In genomic region chr16:82344157-82344556, GRCh38 we compare ENCODE assay signal across 11 cellular contexts.
DNase-seq lines count a peak whose midpoint lies in the region; TF ChIP-seq lines count a peak whose summit lies in the region.
"Had no signal": no experiment of that assay in that cellular context is flagged by ENCODE, and none has a peak within 500 bp of the region (broad histone marks: within the 10 kb centered on the region; RNA-seq: fewer than 3 reads in every experiment).

No MANE protein-coding gene starts in this region.

- TF ChIP-seq EP300 in stomach (IDR thresholded peaks at IDR 0.05), result no peak

- H3K9me3 ChIP-seq in hepatocyte (ENCODE audit: low read depth), result no peaks in the 10 kb centered on the region
- H3K9me3 ChIP-seq in stomach, result no peaks in the 10 kb centered on the region
- H3K9me3 ChIP-seq: transverse colon had no signal

- H3K4me2 ChIP-seq in hepatocyte, result no peak overlapping the region

- H3K27me3 ChIP-seq in hepatocyte, result peaks cover 7% of the 10 kb centered on the region
- H3K27me3 ChIP-seq in stomach, result no peaks in the 10 kb centered on the region
- H3K27me3 ChIP-seq: transverse colon had no signal

- peak; percentile 44 for DNase-seq in NCI-H748 (lab: John Stamatoyannopoulos, UW; ENCODE audit: unreplicated experiment)
- DNase-seq in NCI-H748 treated with DMSO at 0.1 percent for 48 hours (lab: John Stamatoyannopoulos, UW), result no peak
- peak; percentile 28 for DNase-seq in hepatocyte (ENCODE audit: low spot score)
- peak; percentile 55 for DNase-seq in stomach
- DNase-seq in 8988T, result no peak
- DNase-seq in SKM-1 (lab: John Stamatoyannopoulos, UW; ENCODE audit: unreplicated experiment), result no peak
- DNase-seq in GM03348 (ENCODE audit: low spot score), result no peak
- DNase-seq: activated CD4-positive, alpha-beta memory T cell treated with anti-CD3 and anti-CD28 coated beads for 36 hours; NCI-H1694; transverse colon had no signal

- H3K4me1 ChIP-seq in hepatocyte (ENCODE audit: insufficient read depth) (no peaks in the 10 kb centered on the region), stomach (no peaks in the 10 kb centered on the region)
- H3K4me1 ChIP-seq: transverse colon had no signal

- H4K20me1 ChIP-seq in hepatocyte (ENCODE audit: insufficient read depth, poor library complexity, severe bottlenecking), result no peaks in the 10 kb centered on the region

- H3K27ac ChIP-seq in VCaP (no peak overlapping the region), hepatocyte (no peak overlapping the region), stomach (no peak overlapping the region)
- H3K27ac ChIP-seq: transverse colon had no signal

- H3K9me2 ChIP-seq in hepatocyte (replicated peaks; ENCODE audit: insufficient read depth), result no peaks in the 10 kb centered on the region

- H2AFZ ChIP-seq in hepatocyte, result no peak overlapping the region

- intact Hi-C loops in stomach (cut with DNase I; ENCODE audit: low total_unique reads), result loop anchor here (5.0 kb wide), 1 partner anchor 77 kb away; no protein-coding TSS in a partner anchor

- 52% methylated on average over 4 of the region's 4 CpGs for WGBS in hepatocyte (ENCODE audit: low lambda C conversion rate, missing lambda C conversion rate)
- 26 to 48% (median 33%) methylated on average over 4 of the region's 4 CpGs for WGBS in stomach, 5 donors

- peak; percentile 70 for TF ChIP-seq CTCF in VCaP (conservative IDR thresholded peaks at IDR 0.05)
- peak; percentile 47 for TF ChIP-seq CTCF in hepatocyte (IDR thresholded peaks at IDR 0.05; ENCODE audit: poor library complexity)
- TF ChIP-seq CTCF in stomach (IDR thresholded peaks at IDR 0.05), result peak in 5 of 7 experiments; percentile 49 to 84 (median 72)

- no peaks in the 10 kb centered on the region for H3K79me2 ChIP-seq in hepatocyte

- no peaks in the 10 kb centered on the region for H3K36me3 ChIP-seq in hepatocyte (replicated peaks; ENCODE audit: insufficient read depth, low read depth)
- no peaks in the 10 kb centered on the region for H3K36me3 ChIP-seq in stomach
- H3K36me3 ChIP-seq: transverse colon had no signal

- H3K4me3 ChIP-seq in hepatocyte (no peak overlapping the region), stomach (no peak overlapping the region)
- H3K4me3 ChIP-seq: transverse colon had no signal

- TF ChIP-seq POLR2A in stomach (IDR thresholded peaks at IDR 0.05), result no peak

Comparison
In these comparisons a context has a peak if more than half of its experiments do, and no peak if none do; other contexts are left out.
1. DNase-seq: peak in NCI-H748 (single experiment), hepatocyte (single experiment) and stomach (single experiment); none in NCI-H748 treated with DMSO at 0.1 percent for 48 hours (single experiment), 8988T (single experiment), SKM-1 (single experiment) and GM03348 (single experiment).
2. Peak in every context shown above with its lines, with median percentiles within 50 percentile points of each other: CTCF ChIP-seq.